ENCODE assay signal across 1 cellular context in genomic region chr10:29691564-29692064, GRCh38.
A peak's percentile ranks its signal among the peaks of the same experiment; 100 is the strongest.
TF ChIP-seq lines count a peak whose summit lies in the region.

No MANE protein-coding gene starts in this region.

TF ChIP-seq in HEK293, 187 proteins besides CTCF, POLR2A, EP300 and RAD21 (continued from another document):
- TF ChIP-seq INSM2 (tag by site-specific recombination; IDR thresholded peaks at IDR 0.05) = peak; percentile 93
- no peak; the same call in 1 of the 2 replicates for TF ChIP-seq ATF2 (tag by site-specific recombination; IDR thresholded peaks at IDR 0.05; ENCODE audit: low read depth)
- no peak for TF ChIP-seq ZNF26 (tag by site-specific recombination; IDR thresholded peaks at IDR 0.05)
- 0 out of 2 replicates have a peak, but pooled peaks have one; percentile 36 for TF ChIP-seq MEIS1 (CRISPR knock-in tag; IDR thresholded peaks at IDR 0.05; ENCODE audit: borderline replicate concordance)
- no peak for TF ChIP-seq ZNF175 (tag by site-specific recombination; IDR thresholded peaks at IDR 0.05)
- TF ChIP-seq SCRT2 (tag by site-specific recombination; IDR thresholded peaks at IDR 0.05) = peak; percentile 9; the same call in 1 of the 2 replicates
- peak; percentile 73; the same call in 1 of the 2 replicates for TF ChIP-seq TSHZ1 (tag by site-specific recombination; IDR thresholded peaks at IDR 0.05; ENCODE audit: borderline replicate concordance)
- no peak for TF ChIP-seq ZNF48 (tag by site-specific recombination; IDR thresholded peaks at IDR 0.05)
- no peak for TF ChIP-seq ZNF791 (tag by site-specific recombination; IDR thresholded peaks at IDR 0.05)
- TF ChIP-seq KLF10 (tag by site-specific recombination; IDR thresholded peaks at IDR 0.05) = peak; percentile 67
- TF ChIP-seq ZNF660 (tag by site-specific recombination; IDR thresholded peaks at IDR 0.05) = peak; percentile 51; the same call in 1 of the 2 replicates
- 0 out of 2 replicates have a peak, but pooled peaks have one; percentile 28 for TF ChIP-seq SP3 (tag by site-specific recombination; IDR thresholded peaks at IDR 0.05)
- no peak for TF ChIP-seq ZNF302 (tag by site-specific recombination; IDR thresholded peaks at IDR 0.05; ENCODE audit: low read depth)
- TF ChIP-seq ZNF677 (tag by site-specific recombination; IDR thresholded peaks at IDR 0.05) = no peak
- TF ChIP-seq GLIS2 (tag by site-specific recombination; IDR thresholded peaks at IDR 0.05) = peak; percentile 48; the same call in 1 of the 2 replicates
- TF ChIP-seq ZBTB21 (tag by site-specific recombination; IDR thresholded peaks at IDR 0.05) = no peak
